In genomic region chr7:128343554-128344430, GRCh38 we compare ENCODE assay signal across 8 cellular contexts. TPM values are rescaled to one million over a fixed set of nuclear protein-coding genes. Genes with fewer than 3 reads are reported as not detected.
DNase-seq lines count a peak whose midpoint lies in the region; ATAC-seq and TF ChIP-seq lines count a peak whose summit lies in the region.

A gene with protein sequence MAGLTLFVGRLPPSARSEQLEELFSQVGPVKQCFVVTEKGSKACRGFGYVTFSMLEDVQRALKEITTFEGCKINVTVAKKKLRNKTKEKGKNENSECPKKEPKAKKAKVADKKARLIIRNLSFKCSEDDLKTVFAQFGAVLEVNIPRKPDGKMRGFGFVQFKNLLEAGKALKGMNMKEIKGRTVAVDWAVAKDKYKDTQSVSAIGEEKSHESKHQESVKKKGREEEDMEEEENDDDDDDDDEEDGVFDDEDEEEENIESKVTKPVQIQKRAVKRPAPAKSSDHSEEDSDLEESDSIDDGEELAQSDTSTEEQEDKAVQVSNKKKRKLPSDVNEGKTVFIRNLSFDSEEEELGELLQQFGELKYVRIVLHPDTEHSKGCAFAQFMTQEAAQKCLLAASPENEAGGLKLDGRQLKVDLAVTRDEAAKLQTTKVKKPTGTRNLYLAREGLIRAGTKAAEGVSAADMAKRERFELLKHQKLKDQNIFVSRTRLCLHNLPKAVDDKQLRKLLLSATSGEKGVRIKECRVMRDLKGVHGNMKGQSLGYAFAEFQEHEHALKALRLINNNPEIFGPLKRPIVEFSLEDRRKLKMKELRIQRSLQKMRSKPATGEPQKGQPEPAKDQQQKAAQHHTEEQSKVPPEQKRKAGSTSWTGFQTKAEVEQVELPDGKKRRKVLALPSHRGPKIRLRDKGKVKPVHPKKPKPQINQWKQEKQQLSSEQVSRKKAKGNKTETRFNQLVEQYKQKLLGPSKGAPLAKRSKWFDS (minus strand): TSS chr7:128343908. CDS start chr7:128343793, 115 bp downstream.

- ATAC-seq in GM19438 (IDR thresholded peaks at IDR 0.05; ENCODE audit: low read depth, unreplicated experiment): peak; percentile 94
- peak; percentile 95 for ATAC-seq in HG03571 (IDR thresholded peaks at IDR 0.05; ENCODE audit: unreplicated experiment)
- ATAC-seq in activated CD8-positive, alpha-beta T cell treated with anti-CD3 and anti-CD28 coated beads for 36 hours: peak; percentile 97
- ATAC-seq in lower lobe of right lung: peak; percentile 96 to 99

- no peak for TF ChIP-seq CTCF in activated CD8-positive, alpha-beta T cell treated with anti-CD3 and anti-CD28 coated beads for 36 hours (IDR thresholded peaks at IDR 0.05)
- no peak for TF ChIP-seq CTCF in lower lobe of right lung (IDR thresholded peaks at IDR 0.05)

- no peaks in the 10 kb centered on the region for H3K27me3 ChIP-seq in CD4-positive, alpha-beta memory T cell (ENCODE audit: insufficient read depth, low read length)
- peaks cover 10% of the 10 kb centered on the region for H3K27me3 ChIP-seq in ectodermal cell (ENCODE audit: control insufficient read depth, insufficient read depth, low read length, poor library complexity, severe bottlenecking)
- H3K27me3 ChIP-seq in lower lobe of right lung (ENCODE audit: low read depth): no peaks in the 10 kb centered on the region

- peak within 1 kb of the TSS; percentile 69 for H3K27ac ChIP-seq in CD4-positive, alpha-beta memory T cell (ENCODE audit: low read depth, low read length)
- H3K27ac ChIP-seq in ectodermal cell (ENCODE audit: insufficient read depth, low read depth, low read length, poor library complexity, severe bottlenecking): peak within 1 kb of the TSS; percentile 68
- H3K27ac ChIP-seq in lower lobe of right lung: peak within 1 kb of the TSS; percentile 75

- peaks cover 27% of the 10 kb centered on the region for H3K4me1 ChIP-seq in CD4-positive, alpha-beta memory T cell (ENCODE audit: insufficient read depth, low read length)
- H3K4me1 ChIP-seq in ectodermal cell (ENCODE audit: control insufficient read depth, insufficient read depth, low read length): no peaks in the 10 kb centered on the region
- H3K4me1 ChIP-seq in lower lobe of right lung: peaks cover 31% of the 10 kb centered on the region

- DNase-seq in CD4-positive, alpha-beta memory T cell: peak; percentile 88 to 93 (median 90)
- DNase-seq in NCI-H82 treated with DMSO at 0.1 percent for 48 hours (lab: John Stamatoyannopoulos, UW; ENCODE audit: unreplicated experiment) (peak; percentile 73), lower lobe of right lung (peak; percentile 92)
- DNase-seq in activated CD8-positive, alpha-beta T cell treated with anti-CD3 and anti-CD28 coated beads for 36 hours: peak; percentile 90
- peak; percentile 54 to 74 (median 73) for DNase-seq in stimulated activated CD4-positive, alpha-beta T cell treated with anti-CD3 and anti-CD28 coated beads, TNF-alpha, amount 100 ng/mL, for 1 hour (ENCODE audit: low read depth in 3 of 3, low spot score in 1 of 3)

- peak within 1 kb of the TSS; percentile 95 to 98 (median 96) for H3K4me3 Mint-ChIP-seq in CD4-positive, alpha-beta memory T cell
- H3K4me3 Mint-ChIP-seq in activated CD8-positive, alpha-beta T cell treated with anti-CD3 and anti-CD28 coated beads for 36 hours: peak within 1 kb of the TSS; percentile 85

- POLR2A ChIA-PET in CD4-positive, alpha-beta memory T cell (lab: Charles Lee; ENCODE audit: partially characterized antibody): interaction anchor here (0.7 to 1.8 kb wide), 12 partner anchors 9 to 881 kb away, joined by 3 to 8 read pairs (median 4); partner anchors contain the start of genes AHCYL2, GCC1, HILPDA and METTL2B
- POLR2A ChIA-PET in activated CD8-positive, alpha-beta T cell treated with anti-CD3 and anti-CD28 coated beads for 36 hours (lab: Charles Lee): interaction anchor here (0.6 to 2.1 kb wide), 9 partner anchors 14 to 270 kb away, joined by 3 to 11 read pairs (median 4); partner anchors contain the start of gene METTL2B

- no peaks in the 10 kb centered on the region for H3K9me3 Mint-ChIP-seq in CD4-positive, alpha-beta memory T cell
- H3K9me3 Mint-ChIP-seq in activated CD8-positive, alpha-beta T cell treated with anti-CD3 and anti-CD28 coated beads for 36 hours: no peaks in the 10 kb centered on the region

- H3K27ac Mint-ChIP-seq in CD4-positive, alpha-beta memory T cell: peak within 1 kb of the TSS; percentile 92 to 97 (median 96)
- peak within 1 kb of the TSS; percentile 93 for H3K27ac Mint-ChIP-seq in activated CD8-positive, alpha-beta T cell treated with anti-CD3 and anti-CD28 coated beads for 36 hours

- H3K4me3 ChIP-seq in CD4-positive, alpha-beta memory T cell (ENCODE audit: low read length in 2 of 2): peak within 1 kb of the TSS; percentile 82 to 83
- H3K4me3 ChIP-seq in ectodermal cell (ENCODE audit: insufficient read depth, low read depth, low read length) (peak within 1 kb of the TSS; percentile 82), lower lobe of right lung (peak within 1 kb of the TSS; percentile 73)

- intact Hi-C loops in CD4-positive, alpha-beta memory T cell (cut with micrococcal nuclease): loop anchor here (1.0 to 10.0 kb wide), 6 partner anchors 17 to 881 kb away; partner anchors contain the start of genes HILPDA, METTL2B, PRRT4 and SND1
- intact Hi-C loops in activated CD8-positive, alpha-beta T cell treated with anti-CD3 and anti-CD28 coated beads for 36 hours (cut with micrococcal nuclease): no loop called here
- intact Hi-C loops in lower lobe of right lung (cut with DNase I): no loop called here

- H3K27me3 Mint-ChIP-seq in CD4-positive, alpha-beta memory T cell: peaks cover 2 to 3% of the 10 kb centered on the region in 2 donors
- peaks cover 3% of the 10 kb centered on the region for H3K27me3 Mint-ChIP-seq in activated CD8-positive, alpha-beta T cell treated with anti-CD3 and anti-CD28 coated beads for 36 hours

- 14% methylated on average over 45 to 49 of the region's 49 CpGs for WGBS in ectodermal cell, 2 experiments

- H3K36me3 Mint-ChIP-seq in CD4-positive, alpha-beta memory T cell: peaks cover 6 to 16% of the 10 kb centered on the region in 2 donors
- peaks cover 5% of the 10 kb centered on the region for H3K36me3 Mint-ChIP-seq in activated CD8-positive, alpha-beta T cell treated with anti-CD3 and anti-CD28 coated beads for 36 hours (ENCODE audit: low read depth)

- H3K4me1 Mint-ChIP-seq in CD4-positive, alpha-beta memory T cell: peaks cover 20 to 40% (median 29%) of the 10 kb centered on the region in 4 donors
- peaks cover 26% of the 10 kb centered on the region for H3K4me1 Mint-ChIP-seq in activated CD8-positive, alpha-beta T cell treated with anti-CD3 and anti-CD28 coated beads for 36 hours (ENCODE audit: low read depth)

- peaks cover 4% of the 10 kb centered on the region for H3K36me3 ChIP-seq in CD4-positive, alpha-beta memory T cell (ENCODE audit: insufficient read depth, low read length)
- H3K36me3 ChIP-seq in ectodermal cell (ENCODE audit: control insufficient read depth, insufficient read depth, low read length) (no peaks in the 10 kb centered on the region), lower lobe of right lung (peaks cover 10% of the 10 kb centered on the region)

- CTCF ChIA-PET in CD4-positive, alpha-beta memory T cell (lab: Charles Lee; ENCODE audit: partially characterized antibody): interaction anchor here (1.0 to 9.2 kb wide), 13 partner anchors 9 to 712 kb away, joined by 3 to 186 read pairs (median 6); no protein-coding TSS in a partner anchor
- CTCF ChIA-PET in activated CD8-positive, alpha-beta T cell treated with anti-CD3 and anti-CD28 coated beads for 36 hours (lab: Charles Lee): interaction anchor here (0.6 to 11.7 kb wide), 12 partner anchors 9 to 117 kb away, joined by 3 to 264 read pairs (median 6); no protein-coding TSS in a partner anchor

- no peaks in the 10 kb centered on the region for H3K9me3 ChIP-seq in CD4-positive, alpha-beta memory T cell (ENCODE audit: control insufficient read depth in 1 of 2, low read length in 2 of 2)
- no peaks in the 10 kb centered on the region for H3K9me3 ChIP-seq in ectodermal cell (ENCODE audit: control insufficient read depth, low read length)
- H3K9me3 ChIP-seq in lower lobe of right lung: no peaks in the 10 kb centered on the region

RNA-seq across cellular contexts. Expression of the gene that starts here (rescaled TPM):
- 10 to 100 TPM; 43.4 to 48.3 TPM for total RNA-seq in CD4-positive, alpha-beta memory T cell
- polyA plus RNA-seq in CD4-positive, alpha-beta memory T cell: 1 to 10 TPM; 2.4 to 9.9 TPM
- 10 to 100 TPM; 55.3 to 55.6 TPM for total RNA-seq in activated CD8-positive, alpha-beta T cell treated with anti-CD3 and anti-CD28 coated beads for 36 hours
- polyA plus RNA-seq in ectodermal cell (2013, experiment 1 of 4): 62.2 TPM
- 62.9 TPM for polyA plus RNA-seq in ectodermal cell (2013, experiment 2 of 4)
- polyA plus RNA-seq in ectodermal cell (2013, experiment 3 of 4): 32.7 TPM
- 43.1 TPM for polyA plus RNA-seq in ectodermal cell (2013, experiment 4 of 4)
- total RNA-seq in lower lobe of right lung: 26.9 TPM

Comparison
In these comparisons a context has a peak if more than half of its experiments do, and no peak if none do; other contexts are left out.
1. Peak in every context shown above with its lines: DNase-seq, ATAC-seq, H3K4me3 ChIP-seq and H3K27ac ChIP-seq.